ENCODE assay signal across 9 cellular contexts in genomic region chr5:17257705-17258273, GRCh38. TPM values are rescaled to one million over a fixed set of nuclear protein-coding genes. Genes with fewer than 3 reads are reported as not detected.
DNase-seq lines count a peak whose midpoint lies in the region; ATAC-seq lines count a peak whose summit lies in the region.
"Had no signal": no experiment of that assay in that cellular context is flagged by ENCODE, and none has a peak within 500 bp of the region (broad histone marks: within the 10 kb centered on the region; RNA-seq: fewer than 3 reads in every experiment).

No MANE protein-coding gene starts in this region.

- H3K27ac Mint-ChIP-seq in naive B cell = peak overlapping the region in 4 of 6 donors; percentile 43 to 93 (median 74)

- H3K4me3 Mint-ChIP-seq in naive B cell = peak overlapping the region in 1 of 8 donors; percentile 2

- H3K27me3 Mint-ChIP-seq in naive B cell = no peaks in the 10 kb centered on the region

- DNase-seq in naive B cell (no peak), HT-29 (ENCODE audit: low spot score) (no peak), left lobe of liver (ENCODE audit: low spot score) (no peak), ecto neural progenitor cell (ENCODE audit: low spot score) (no peak)
- DNase-seq in activated effector memory CD4-positive, alpha-beta T cell treated with Interleukin-2 at 50 U/mL for 16 hours = no peak
- DNase-seq: SHP77 had no signal

- peak; percentile 84 for ATAC-seq in GM18520 (IDR thresholded peaks at IDR 0.05; ENCODE audit: unreplicated experiment)
- ATAC-seq in GM21723 (IDR thresholded peaks at IDR 0.05; ENCODE audit: unreplicated experiment) = peak; percentile 76
- ATAC-seq in HG03558 (IDR thresholded peaks at IDR 0.05; ENCODE audit: extremely low read depth, unreplicated experiment) = peak; percentile 76
- ATAC-seq in naive B cell (ENCODE audit: low read depth in 2 of 2) = peak; percentile 40 to 58
- ATAC-seq in left lobe of liver = no peak

- peaks cover 28 to 37% of the 10 kb centered on the region in 2 donors for H3K36me3 Mint-ChIP-seq in naive B cell

- peaks cover 5 to 15% (median 8%) of the 10 kb centered on the region in 7 donors for H3K9me3 Mint-ChIP-seq in naive B cell

- H3K4me1 Mint-ChIP-seq in naive B cell = peaks cover 63 to 91% (median 81%) of the 10 kb centered on the region in 3 donors

RNA-seq across cellular contexts. Expression of gene BASP1, which starts 40.4 kb away (rescaled TPM):
- 100 to 1,000 TPM in 2 of 6 donors, 10 to 100 TPM in 4; 64.4 to 149 (median 82.2) TPM for polyA plus RNA-seq in naive B cell (ENCODE audit: low read depth in 6 of 6)
- total RNA-seq in HT-29 (2014; rRNA removed; shearing (Covaris generic)) = not detected in 2 replicates
- total RNA-seq in left lobe of liver = 3.4 TPM
